In genomic region chr3:37858742-37859141, GRCh38 we compare ENCODE assay signal across 2 cellular contexts.
TF ChIP-seq lines count a peak whose summit lies in the region.

No MANE protein-coding gene starts in this region.

TF ChIP-seq in HepG2, 621 proteins besides CTCF, POLR2A, EP300 and RAD21 (continues in another document):
- no peak for TF ChIP-seq NRL (CRISPR knock-in tag; IDR thresholded peaks at IDR 0.05; ENCODE audit: borderline replicate concordance)
- TF ChIP-seq ZNF879 (CRISPR knock-in tag; IDR thresholded peaks at IDR 0.05), result no peak
- TF ChIP-seq ZNF337 (CRISPR knock-in tag; IDR thresholded peaks at IDR 0.05; ENCODE audit: borderline replicate concordance, low read depth), result no peak
- TF ChIP-seq RXRA (CRISPR knock-in tag; IDR thresholded peaks at IDR 0.05), result no peak
- no peak for TF ChIP-seq THAP7 (CRISPR knock-in tag; IDR thresholded peaks at IDR 0.05)
- no peak for TF ChIP-seq ZMYM3 (CRISPR knock-in tag; IDR thresholded peaks at IDR 0.05)
- no peak for TF ChIP-seq FOXK2 (IDR thresholded peaks at IDR 0.05)
- no peak for TF ChIP-seq SP1 (IDR thresholded peaks at IDR 0.05)
- no peak for TF ChIP-seq SP1 (CRISPR knock-in tag; IDR thresholded peaks at IDR 0.05)
- 0 out of 2 replicates have a peak, but pooled peaks have one; percentile 8 for TF ChIP-seq ATF7 (IDR thresholded peaks at IDR 0.05)
- TF ChIP-seq ATF7 (CRISPR knock-in tag; IDR thresholded peaks at IDR 0.05), result no peak
- TF ChIP-seq ZBTB34 (CRISPR knock-in tag; IDR thresholded peaks at IDR 0.05), result no peak
- TF ChIP-seq KAT7 (CRISPR knock-in tag; IDR thresholded peaks at IDR 0.05; ENCODE audit: borderline replicate concordance), result no peak
- TF ChIP-seq DNMT1 (CRISPR knock-in tag; IDR thresholded peaks at IDR 0.05), result no peak
- TF ChIP-seq KAT8 (CRISPR knock-in tag; IDR thresholded peaks at IDR 0.05), result no peak
- TF ChIP-seq ZSCAN21 (CRISPR knock-in tag; IDR thresholded peaks at IDR 0.05; ENCODE audit: borderline replicate concordance), result no peak
- TF ChIP-seq HNF1A (IDR thresholded peaks at IDR 0.05; ENCODE audit: low read depth), result no peak
- TF ChIP-seq HNF1A (CRISPR knock-in tag; IDR thresholded peaks at IDR 0.05; ENCODE audit: borderline replicate concordance), result no peak
- TF ChIP-seq NCOA2 (CRISPR knock-in tag; IDR thresholded peaks at IDR 0.05), result no peak
- no peak for TF ChIP-seq ZSCAN31 (CRISPR knock-in tag; IDR thresholded peaks at IDR 0.05; ENCODE audit: low read depth)
- peak; percentile 64; the same call in 1 of the 2 replicates for TF ChIP-seq CEBPB (IDR thresholded peaks at IDR 0.05; ENCODE audit: borderline replicate concordance, low read depth, low read length)
- TF ChIP-seq HOXA7 (CRISPR knock-in tag; IDR thresholded peaks at IDR 0.05), result no peak
- no peak for TF ChIP-seq LRRFIP1 (CRISPR knock-in tag; conservative IDR thresholded peaks at IDR 0.05)

TF ChIP-seq in IMR-90, 13 proteins besides CTCF, POLR2A, EP300 and RAD21:
- TF ChIP-seq CEBPB (IDR thresholded peaks at IDR 0.05; ENCODE audit: low read depth, low read length) (peak; percentile 77), SMC3 (IDR thresholded peaks at IDR 0.05; ENCODE audit: low read depth, low read length) (no peak), FOS (IDR thresholded peaks at IDR 0.05; ENCODE audit: low read depth, low read length) (no peak)
